In genomic region chr3:169146112-169146665, GRCh38 we compare ENCODE assay signal across 1 cellular context.
TF ChIP-seq lines count a peak whose summit lies in the region.

No MANE protein-coding gene starts in this region.

TF ChIP-seq in A549, 52 proteins besides CTCF, POLR2A, EP300 and RAD21 (continued from another document):
- TF ChIP-seq CBX2 (IDR thresholded peaks at IDR 0.05; ENCODE audit: borderline replicate concordance, low read depth) (no peak), CBX8 (IDR thresholded peaks at IDR 0.05) (peak; percentile 91), CHD2 (IDR thresholded peaks at IDR 0.05; ENCODE audit: low read length, partially characterized antibody) (peak; percentile 17), MYC (IDR thresholded peaks at IDR 0.05; ENCODE audit: borderline replicate concordance, low read length) (no peak), ZFP36 (IDR thresholded peaks at IDR 0.05; ENCODE audit: borderline replicate concordance, partially characterized antibody) (peak; percentile 19), RNF2 (IDR thresholded peaks at IDR 0.05; ENCODE audit: borderline replicate concordance, low read depth) (peak; percentile 31; the same call in 1 of the 2 replicates)
